8 cellular contexts compared by ENCODE assay signal in genomic region chr6:79947191-79948173, GRCh38.
DNase-seq lines count a peak whose midpoint lies in the region; ATAC-seq and TF ChIP-seq lines count a peak whose summit lies in the region.

TSS of gene ELOVL4 (minus strand) at chr6:79947553. CDS start at chr6:79947279, 274 bp downstream.

- in situ Hi-C loops in brain microvascular endothelial cell (cut with HindIII; ENCODE audit: low pct_ligation_motif_present, low sequenced_read_pairs): no loop called here

- DNase-seq in COLO668 (lab: John Stamatoyannopoulos, UW; ENCODE audit: unreplicated experiment) (peak; percentile 63), NCI-H1092 treated with DMSO at 0.1 percent for 48 hours (lab: John Stamatoyannopoulos, UW) (peak; percentile 64), T-helper 22 cell (ENCODE audit: low read depth) (peak; percentile 60), brain microvascular endothelial cell (peak; percentile 71), skeletal muscle cell (ENCODE audit: low read depth) (peak; percentile 47)

- ATAC-seq in GM21723 (IDR thresholded peaks at IDR 0.05; ENCODE audit: unreplicated experiment) (peak; percentile 57), GM18861 (IDR thresholded peaks at IDR 0.05; ENCODE audit: unreplicated experiment) (no peak)

- H3K9ac ChIP-seq in iPS-18a (ENCODE audit: low read length): peak within 1 kb of the TSS; percentile 33

- H3K27ac ChIP-seq in brain microvascular endothelial cell: no peak within 1 kb of the TSS
- no peak within 1 kb of the TSS for H3K27ac ChIP-seq in iPS-18a (ENCODE audit: low read length)

- H3K4me3 ChIP-seq in brain microvascular endothelial cell (ENCODE audit: low read depth, low read length): peak within 1 kb of the TSS; percentile 79
- peak within 1 kb of the TSS; percentile 74 for H3K4me3 ChIP-seq in iPS-18a (ENCODE audit: low read length)
- H3K4me3 ChIP-seq in skeletal muscle cell (ENCODE audit: low read depth, low read length): peak within 1 kb of the TSS; percentile 94

- H3K27me3 ChIP-seq in brain microvascular endothelial cell (replicated peaks) (no peaks in the 10 kb centered on the region), iPS-18a (ENCODE audit: control insufficient read depth, insufficient read depth, low read length) (peaks cover 8% of the 10 kb centered on the region)

- H3K9me3 ChIP-seq in iPS-18a (ENCODE audit: control insufficient read depth, low read depth, low read length): no peaks in the 10 kb centered on the region

- peaks cover 6% of the 10 kb centered on the region for H3K4me1 ChIP-seq in iPS-18a (ENCODE audit: control insufficient read depth, low read depth, low read length)

- TF ChIP-seq CTCF in brain microvascular endothelial cell (IDR thresholded peaks at IDR 0.05; ENCODE audit: low read depth, low read length, missing control alignments): no peak

- H3K36me3 ChIP-seq in brain microvascular endothelial cell (replicated peaks): no peaks in the 10 kb centered on the region
- H3K36me3 ChIP-seq in iPS-18a (ENCODE audit: control insufficient read depth, low read depth, low read length): no peaks in the 10 kb centered on the region
